ENCODE assay signal across 17 cellular contexts in the genomic region with DNA sequence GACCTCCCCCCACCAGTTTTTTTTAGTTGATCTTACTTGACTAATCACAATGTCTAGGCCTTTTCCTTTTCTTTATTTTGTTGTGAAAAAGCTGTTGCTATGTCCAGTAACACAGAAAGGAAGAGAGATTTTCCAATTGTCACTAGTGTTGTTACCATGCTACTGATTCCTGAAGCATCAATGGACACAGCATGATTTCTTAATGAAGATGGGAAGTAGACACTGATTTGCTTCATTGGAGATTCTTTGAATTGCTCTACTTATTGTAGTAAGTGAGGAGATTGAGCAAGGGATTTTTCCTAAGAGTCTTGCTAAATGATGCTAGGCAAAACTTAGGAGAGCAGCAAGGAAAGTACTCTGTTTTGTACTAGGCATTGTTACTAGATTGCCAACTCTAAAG.
"Had no signal": no experiment of that assay in that cellular context is flagged by ENCODE, and none has a peak within 500 bp of the region (broad histone marks: within the 10 kb centered on the region; RNA-seq: fewer than 3 reads in every experiment).

No MANE protein-coding gene starts in this region.

- H3K27ac Mint-ChIP-seq: activated T-helper 1 cell treated with anti-CD3 and anti-CD28 coated beads, Interleukin-12 subunit alpha, Interleukin-12 subunit beta, Interleukin-2, Interleukin-4 antibody, amounts not matched to agents 30 ng/mL and 10 ng/mL and 1 ng/mL, durations not matched to agents 14 hours and 24 hours and 36 hours; natural killer cell treated with Interleukin-12 subunit alpha and Interleukin-12 subunit beta and Interleukin-15 and Interleukin-18, amount 100 ng/mL, for 72 hours; T-helper 2 cell treated with Interferon-gamma antibody and Interleukin-4, amounts not matched to agents 5 μg/mL and 100 μg/mL, for 36 hours had no signal

- H3K27ac ChIP-seq: adrenal gland, esophagus muscularis mucosa, left ventricle myocardium inferior, sigmoid colon, spleen, thyroid gland had no signal

- H3K4me3 Mint-ChIP-seq: activated T-helper 1 cell treated with anti-CD3 and anti-CD28 coated beads, Interleukin-12 subunit alpha, Interleukin-12 subunit beta, Interleukin-2, Interleukin-4 antibody, amounts not matched to agents 30 ng/mL and 10 ng/mL and 1 ng/mL, durations not matched to agents 14 hours and 24 hours and 36 hours; natural killer cell treated with Interleukin-12 subunit alpha and Interleukin-12 subunit beta and Interleukin-15 and Interleukin-18, amount 100 ng/mL, for 72 hours; T-helper 2 cell treated with Interferon-gamma antibody and Interleukin-4, amounts not matched to agents 5 μg/mL and 100 μg/mL, for 36 hours had no signal

- H3K27me3 ChIP-seq: adrenal gland, esophagus muscularis mucosa, sigmoid colon, spleen, thyroid gland had no signal

- H3K27me3 Mint-ChIP-seq: natural killer cell treated with Interleukin-12 subunit alpha and Interleukin-12 subunit beta and Interleukin-15 and Interleukin-18, amount 100 ng/mL, for 72 hours had no signal

- ATAC-seq: activated CD4-positive, CD25-positive, alpha-beta regulatory T cell treated with anti-CD3 and anti-CD28 coated beads, Interleukin-2, amount 50 U/mL, for 24 hours; mucosa of descending colon; natural killer cell treated with Interleukin-12 subunit alpha and Interleukin-12 subunit beta and Interleukin-15 and Interleukin-18, amount 100 ng/mL, for 72 hours had no signal

- DNase-seq: activated CD4-positive, alpha-beta T cell treated with anti-CD3 and anti-CD28 coated beads, Interleukin-2, amount 50 U/mL, for 1 hour; activated CD8-positive, alpha-beta memory T cell treated with anti-CD3 and anti-CD28 coated beads for 24 hours; activated naive CD4-positive, alpha-beta T cell; adrenal gland; hypothalamus; kidney; left ventricle myocardium inferior; mucosa of descending colon; sigmoid colon; spleen; SW 1271; thyroid gland had no signal

- H3K9me3 Mint-ChIP-seq: activated T-helper 1 cell treated with anti-CD3 and anti-CD28 coated beads, Interleukin-12 subunit alpha, Interleukin-12 subunit beta, Interleukin-2, Interleukin-4 antibody, amounts not matched to agents 30 ng/mL and 10 ng/mL and 1 ng/mL, durations not matched to agents 14 hours and 24 hours and 36 hours; natural killer cell treated with Interleukin-12 subunit alpha and Interleukin-12 subunit beta and Interleukin-15 and Interleukin-18, amount 100 ng/mL, for 72 hours; T-helper 2 cell treated with Interferon-gamma antibody and Interleukin-4, amounts not matched to agents 5 μg/mL and 100 μg/mL, for 36 hours had no signal

- H3K4me3 ChIP-seq: adrenal gland, esophagus muscularis mucosa, left ventricle myocardium inferior, mucosa of descending colon, sigmoid colon, spleen, thyroid gland had no signal

- H3K9me3 ChIP-seq: adrenal gland, esophagus muscularis mucosa, left ventricle myocardium inferior, mucosa of descending colon, sigmoid colon, spleen, thyroid gland had no signal
